Comparison of ENCODE assay signal across 9 cellular contexts in the genomic region with DNA sequence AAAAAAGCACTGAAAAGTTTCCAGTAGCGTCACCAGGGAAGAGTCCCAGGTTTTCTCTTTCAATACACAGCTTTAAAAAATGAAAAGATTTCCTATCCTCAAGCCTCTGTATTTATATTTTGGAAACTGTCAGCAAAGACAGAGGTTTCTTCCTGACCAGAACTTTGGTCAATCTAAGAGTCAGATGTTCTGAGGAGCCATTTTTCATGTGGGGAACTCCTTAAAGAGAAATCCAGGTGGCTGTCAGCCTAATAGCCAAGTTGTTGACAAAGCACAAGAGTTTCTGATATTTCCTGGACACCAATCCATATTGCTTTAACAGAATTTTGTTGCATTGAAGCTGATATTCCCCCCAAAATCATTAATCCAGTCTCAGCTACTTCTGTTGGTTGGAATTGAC.
"Had no signal": no experiment of that assay in that cellular context is flagged by ENCODE, and none has a peak within 500 bp of the region (broad histone marks: within the 10 kb centered on the region; RNA-seq: fewer than 3 reads in every experiment).

No MANE protein-coding gene starts in this region.

- H3K4me3 Mint-ChIP-seq: HFFc6, IgD-negative memory B cell had no signal

- H3K36me3 ChIP-seq: HAP-1 had no signal

- H3K27ac Mint-ChIP-seq: HFFc6, IgD-negative memory B cell had no signal

- H3K4me1 ChIP-seq: HAP-1 had no signal

- DNase-seq: GM23248, GOT3, H7, HFFc6 had no signal

- H3K36me3 Mint-ChIP-seq: IgD-negative memory B cell had no signal

- ATAC-seq: HCT116, HepG2 had no signal

- H3K9me3 ChIP-seq: HAP-1 had no signal

- H3K4me3 ChIP-seq: GM23248, HAP-1 had no signal

- H3K27ac ChIP-seq: GM23248, HL-60 had no signal
